10 cellular contexts compared by ENCODE assay signal in the genomic region with DNA sequence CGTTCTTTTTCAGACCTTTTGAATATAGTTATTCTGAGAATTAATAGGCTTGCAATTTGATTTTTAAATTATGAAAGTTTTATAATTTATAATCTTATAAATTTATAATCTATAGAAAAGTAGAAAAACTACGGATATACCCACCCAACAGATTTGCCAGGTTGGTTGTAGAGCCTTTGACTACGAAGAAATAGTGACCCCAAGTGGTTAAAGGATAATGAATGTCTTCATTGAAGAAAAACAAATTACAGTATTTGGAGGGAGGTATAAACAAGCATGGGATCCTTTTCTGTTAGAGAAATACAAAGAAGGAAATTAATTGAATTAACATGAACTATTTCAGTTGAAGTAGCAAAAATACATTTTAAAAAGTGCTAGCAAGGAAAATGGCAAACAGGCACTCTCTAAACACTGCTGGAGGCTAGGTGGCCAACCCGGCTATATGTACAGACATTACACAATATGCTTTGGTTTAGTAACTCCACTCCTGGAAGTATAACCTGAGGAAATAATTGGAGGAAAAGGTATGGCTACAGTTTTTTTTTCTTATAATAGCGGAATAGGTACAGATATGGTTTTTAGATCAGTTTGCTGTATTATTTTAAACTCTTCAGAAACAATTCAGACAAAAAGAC.
DNase-seq lines count a peak whose midpoint lies in the region; ATAC-seq and TF ChIP-seq lines count a peak whose summit lies in the region.
"Had no signal": no experiment of that assay in that cellular context is flagged by ENCODE, and none has a peak within 500 bp of the region (broad histone marks: within the 10 kb centered on the region; RNA-seq: fewer than 3 reads in every experiment).

No MANE protein-coding gene starts in this region.

- H3K4me3 Mint-ChIP-seq in CD4-positive, alpha-beta T cell, result no peak overlapping the region
- H3K4me3 Mint-ChIP-seq: activated CD4-positive, alpha-beta memory T cell treated with anti-CD3 and anti-CD28 coated beads for 36 hours had no signal

- no peak for DNase-seq in CD4-positive, alpha-beta T cell
- peak; percentile 4 for DNase-seq in HT1080 (ENCODE audit: low read depth)
- DNase-seq in brain microvascular endothelial cell, result no peak
- peak; percentile 45 to 47 for DNase-seq in lung microvascular endothelial cell (ENCODE audit: low read depth in 2 of 2)
- no peak for DNase-seq in NK-92 (lab: John Stamatoyannopoulos, UW; ENCODE audit: unreplicated experiment)
- DNase-seq in activated CD8-positive, alpha-beta memory T cell treated with anti-CD3 and anti-CD28 coated beads, Interleukin-2, amount 50 U/mL, for 4 hours, result no peak
- DNase-seq in SK-N-DZ (ENCODE audit: low spot score), result no peak
- DNase-seq: activated CD4-positive, alpha-beta memory T cell treated with anti-CD3 and anti-CD28 coated beads for 36 hours; stimulated activated CD4-positive, alpha-beta T cell treated with anti-CD3 and anti-CD28 coated beads, Interleukin-2, amount 100 ng/mL, for 24 hours had no signal

- peaks cover 3% of the 10 kb centered on the region for H3K36me3 ChIP-seq in brain microvascular endothelial cell (replicated peaks)

- H3K27me3 ChIP-seq in CD4-positive, alpha-beta T cell (ENCODE audit: control insufficient read depth, insufficient read depth, low read length), result no peaks in the 10 kb centered on the region
- H3K27me3 ChIP-seq in brain microvascular endothelial cell (replicated peaks), result no peaks in the 10 kb centered on the region

- H3K9me3 ChIP-seq in CD4-positive, alpha-beta T cell (ENCODE audit: control insufficient read depth, low read length), result no peaks in the 10 kb centered on the region

- H3K4me1 Mint-ChIP-seq in CD4-positive, alpha-beta T cell (ENCODE audit: low read depth), result peaks cover 5% of the 10 kb centered on the region

- no peak for ATAC-seq in CD4-positive, alpha-beta T cell (ENCODE audit: poor library complexity)
- no peak for ATAC-seq in HG03175 (IDR thresholded peaks at IDR 0.05; ENCODE audit: unreplicated experiment)

- TF ChIP-seq CTCF in CD4-positive, alpha-beta T cell (IDR thresholded peaks at IDR 0.05), result peak; percentile 41
- TF ChIP-seq CTCF in brain microvascular endothelial cell (IDR thresholded peaks at IDR 0.05; ENCODE audit: low read depth, low read length, missing control alignments), result peak; percentile 19

- H3K27me3 Mint-ChIP-seq in CD4-positive, alpha-beta T cell, result no peaks in the 10 kb centered on the region
- H3K27me3 Mint-ChIP-seq: activated CD4-positive, alpha-beta memory T cell treated with anti-CD3 and anti-CD28 coated beads for 36 hours had no signal

- no peak overlapping the region for H3K27ac Mint-ChIP-seq in CD4-positive, alpha-beta T cell
- H3K27ac Mint-ChIP-seq: activated CD4-positive, alpha-beta memory T cell treated with anti-CD3 and anti-CD28 coated beads for 36 hours had no signal

- POLR2A ChIA-PET in CD4-positive, alpha-beta T cell (lab: Charles Lee), result no interaction called here

- CTCF ChIA-PET in CD4-positive, alpha-beta T cell (lab: Charles Lee), result interaction anchor here (1.3 kb wide), 1 partner anchor 239 kb away, joined by 3 read pairs; a partner anchor contains a TSS

- H3K27ac ChIP-seq in CD4-positive, alpha-beta T cell (ENCODE audit: low read depth, low read length), result no peak overlapping the region
- H3K27ac ChIP-seq in brain microvascular endothelial cell, result no peak overlapping the region

- no peaks in the 10 kb centered on the region for H3K9me3 Mint-ChIP-seq in CD4-positive, alpha-beta T cell
- H3K9me3 Mint-ChIP-seq: activated CD4-positive, alpha-beta memory T cell treated with anti-CD3 and anti-CD28 coated beads for 36 hours had no signal

- intact Hi-C loops in CD4-positive, alpha-beta T cell (cut with DNase I, micrococcal nuclease), result loop anchor here (5.0 to 10.0 kb wide), 4 partner anchors 219 to 654 kb away; a partner anchor contains a TSS

- in situ Hi-C loops in brain microvascular endothelial cell (cut with HindIII; ENCODE audit: low pct_ligation_motif_present, low sequenced_read_pairs), result no loop called here

- H3K4me3 ChIP-seq in brain microvascular endothelial cell (ENCODE audit: low read depth, low read length), result no peak overlapping the region

- peaks cover 60% of the 10 kb centered on the region for H3K36me3 Mint-ChIP-seq in CD4-positive, alpha-beta T cell (ENCODE audit: low read depth)

Comparison
In these comparisons a context has a peak if more than half of its experiments do, and no peak if none do; other contexts are left out.
1. DNase-seq: peak in HT1080 (single experiment) and lung microvascular endothelial cell (2 of 2); none in CD4-positive, alpha-beta T cell (0 of 10), brain microvascular endothelial cell (single experiment), NK-92 (single experiment), activated CD8-positive, alpha-beta memory T cell treated with anti-CD3 and anti-CD28 coated beads, Interleukin-2, amount 50 U/mL, for 4 hours (single experiment) and SK-N-DZ (single experiment).